8 cellular contexts compared by ENCODE assay signal in genomic region chr10:132443605-132443997, GRCh38. TPM values are rescaled to one million over a fixed set of nuclear protein-coding genes. Genes with fewer than 3 reads are reported as not detected.
DNase-seq lines count a peak whose midpoint lies in the region; TF ChIP-seq lines count a peak whose summit lies in the region.

No MANE protein-coding gene starts in this region.

- no peaks in the 10 kb centered on the region for H3K79me2 ChIP-seq in DOHH2 (ENCODE audit: control insufficient read depth, low read length)

- intact Hi-C loops in posterior vena cava (cut with DNase I) = no loop called here

- no peak overlapping the region for H3K4me3 ChIP-seq in DOHH2 (ENCODE audit: low read length)

- TF ChIP-seq CTCF in DOHH2 (IDR thresholded peaks at IDR 0.05; ENCODE audit: low read depth, low read length, poor library complexity, severe bottlenecking) = peak; percentile 71

- DNase-seq in KG1 (lab: John Stamatoyannopoulos, UW) = peak; percentile 62
- peak; percentile 85 for DNase-seq in activated CD4-positive, alpha-beta T cell treated with anti-CD3 and anti-CD28 coated beads for 48 hours
- DNase-seq in effector CD4-positive, alpha-beta T cell = peak; percentile 66
- peak; percentile 68 for DNase-seq in stimulated activated CD4-positive, alpha-beta T cell treated with anti-CD3 and anti-CD28 coated beads, Interleukin-2, amount 100 ng/mL, for 4 hours (ENCODE audit: low read depth)
- no peak for DNase-seq in NCI-H1930 (lab: John Stamatoyannopoulos, UW)
- no peak for DNase-seq in posterior vena cava (ENCODE audit: low spot score)
- DNase-seq in NCI-H1092 (lab: John Stamatoyannopoulos, UW) = no peak

- H3K27ac ChIP-seq in DOHH2 (ENCODE audit: low read depth, low read length) = peak overlapping the region; percentile 72

- H3K36me3 ChIP-seq in DOHH2 (ENCODE audit: control insufficient read depth, low read length) = no peaks in the 10 kb centered on the region

- peaks cover 7% of the 10 kb centered on the region for H3F3A ChIP-seq in DOHH2 (ENCODE audit: control insufficient read depth, insufficient read depth)

- no peaks in the 10 kb centered on the region for H3K27me3 ChIP-seq in DOHH2 (ENCODE audit: control insufficient read depth, low read length)

- H3K4me2 ChIP-seq in DOHH2 (ENCODE audit: low read length) = peak overlapping the region; percentile 40

- no peaks in the 10 kb centered on the region for H3K9me2 ChIP-seq in DOHH2 (replicated peaks; ENCODE audit: control insufficient read depth, low read length)

- H4K20me1 ChIP-seq in DOHH2 (ENCODE audit: control insufficient read depth, insufficient read depth, low read depth, low read length) = no peaks in the 10 kb centered on the region

- no peaks in the 10 kb centered on the region; the same call in 1 of the 2 replicates for H3K9me3 ChIP-seq in DOHH2 (ENCODE audit: control insufficient read depth, insufficient read depth, low read length)

- H3K4me1 ChIP-seq in DOHH2 (ENCODE audit: control insufficient read depth, low read length) = peaks cover 49% of the 10 kb centered on the region

RNA-seq across cellular contexts. Expression of gene PWWP2B, which starts 46.6 kb away (rescaled TPM):
- 10 to 100 TPM; 10.4 to 16.1 TPM for total RNA-seq in posterior vena cava

Comparison
In these comparisons a context has a peak if more than half of its experiments do, and no peak if none do; other contexts are left out.
1. DNase-seq: peak in KG1 (single experiment), activated CD4-positive, alpha-beta T cell treated with anti-CD3 and anti-CD28 coated beads for 48 hours (single experiment), effector CD4-positive, alpha-beta T cell (single experiment) and stimulated activated CD4-positive, alpha-beta T cell treated with anti-CD3 and anti-CD28 coated beads, Interleukin-2, amount 100 ng/mL, for 4 hours (single experiment); none in NCI-H1930 (0 of 2), posterior vena cava (single experiment) and NCI-H1092 (single experiment).